ENCODE assay signal across 15 cellular contexts in genomic region chr16:74738134-74738541, GRCh38. TPM values are rescaled to one million over a fixed set of nuclear protein-coding genes. Genes with fewer than 3 reads are reported as not detected.
A peak's percentile ranks its signal among the peaks of the same experiment; 100 is the strongest.
DNase-seq lines count a peak whose midpoint lies in the region; ATAC-seq and TF ChIP-seq lines count a peak whose summit lies in the region.
"Had no signal": no experiment of that assay in that cellular context is flagged by ENCODE, and none has a peak within 500 bp of the region (broad histone marks: within the 10 kb centered on the region; RNA-seq: fewer than 3 reads in every experiment).

No MANE protein-coding gene starts in this region.

- H3K4me1 ChIP-seq in SK-N-SH (ENCODE audit: control insufficient read depth in 1 of 2, insufficient read depth in 2 of 2, low read depth in 1 of 2, low read length in 1 of 2) = peaks cover 0 to 14% of the 10 kb centered on the region in 2 experiments; a peak in 1 of 4 replicates
- H3K4me1 ChIP-seq: ascending aorta, heart left ventricle had no signal

- TF ChIP-seq CTCF in SK-N-SH (IDR thresholded peaks at IDR 0.05) (no peak), epithelial cell of esophagus (IDR thresholded peaks at IDR 0.05; ENCODE audit: insufficient read depth, low read depth, low read length, missing control alignments) (no peak)

- CTCF ChIA-PET in SK-N-SH (lab: Yijun Ruan, JAX) = interaction anchor here (0.7 to 2.5 kb wide), 7 partner anchors 10 to 373 kb away, joined by 3 to 9 read pairs (median 3); partner anchors contain the start of gene FA2H

- 31% methylated on average over 5 of the region's 9 CpGs for WGBS in SK-N-SH (ENCODE audit: low lambda C conversion rate)

- H3K4me1 Mint-ChIP-seq in stimulated activated effector memory CD8-positive, alpha-beta T cell treated with anti-CD3 and anti-CD28 coated beads, Interleukin-12 subunit alpha, Interleukin-12 subunit beta, amount 100 ng/mL, for 72 hours = peaks cover 6% of the 10 kb centered on the region

- H2AFZ ChIP-seq in SK-N-SH (ENCODE audit: low read depth) = no peak overlapping the region

- H3K4me3 ChIP-seq in SK-N-SH (ENCODE audit: low read depth in 2 of 2, low read length in 1 of 2) (no peak overlapping the region), epithelial cell of esophagus (ENCODE audit: low read length) (no peak overlapping the region)
- H3K4me3 ChIP-seq: ascending aorta, heart left ventricle, tibial nerve had no signal

- H3K9me3 ChIP-seq in SK-N-SH = no peaks in the 10 kb centered on the region
- H3K9me3 ChIP-seq: ascending aorta, heart left ventricle, tibial nerve had no signal

- H3F3A ChIP-seq in SK-N-SH (replicated peaks; ENCODE audit: insufficient read depth) = no peaks in the 10 kb centered on the region

- H3K36me3 Mint-ChIP-seq in stimulated activated effector memory CD8-positive, alpha-beta T cell treated with anti-CD3 and anti-CD28 coated beads, Interleukin-12 subunit alpha, Interleukin-12 subunit beta, amount 100 ng/mL, for 72 hours = no peaks in the 10 kb centered on the region
- H3K36me3 Mint-ChIP-seq: CD8-positive, alpha-beta T cell had no signal

- H3K27ac ChIP-seq in SK-N-SH (ENCODE audit: low read depth in 2 of 2, low read length in 1 of 2) = no peak overlapping the region
- H3K27ac ChIP-seq: ascending aorta, heart left ventricle had no signal

- no peak overlapping the region for H3K4me2 ChIP-seq in SK-N-SH

- no peak overlapping the region for H3K4me3 Mint-ChIP-seq in stimulated activated effector memory CD8-positive, alpha-beta T cell treated with anti-CD3 and anti-CD28 coated beads, Interleukin-12 subunit alpha, Interleukin-12 subunit beta, amount 100 ng/mL, for 72 hours
- H3K4me3 Mint-ChIP-seq: activated T-cell treated with anti-CD3 and anti-CD28 coated beads, Interleukin-2, amount 50 U/mL, for 24 hours; CD8-positive, alpha-beta T cell had no signal

- no peaks in the 10 kb centered on the region for H3K9me2 ChIP-seq in SK-N-SH

- no peak overlapping the region for H3K27ac Mint-ChIP-seq in stimulated activated effector memory CD8-positive, alpha-beta T cell treated with anti-CD3 and anti-CD28 coated beads, Interleukin-12 subunit alpha, Interleukin-12 subunit beta, amount 100 ng/mL, for 72 hours
- H3K27ac Mint-ChIP-seq: activated T-cell treated with anti-CD3 and anti-CD28 coated beads, Interleukin-2, amount 50 U/mL, for 24 hours; CD8-positive, alpha-beta T cell had no signal

- H3K9me3 Mint-ChIP-seq in stimulated activated effector memory CD8-positive, alpha-beta T cell treated with anti-CD3 and anti-CD28 coated beads, Interleukin-12 subunit alpha, Interleukin-12 subunit beta, amount 100 ng/mL, for 72 hours = no peaks in the 10 kb centered on the region
- H3K9me3 Mint-ChIP-seq: activated T-cell treated with anti-CD3 and anti-CD28 coated beads, Interleukin-2, amount 50 U/mL, for 24 hours; CD8-positive, alpha-beta T cell had no signal

- H3K9ac ChIP-seq in SK-N-SH = no peak overlapping the region

- no peak for TF ChIP-seq POLR2A in GM18505 (IDR thresholded peaks at IDR 0.05; ENCODE audit: borderline replicate concordance, extremely low read depth, insufficient read depth, insufficient read length)

- H3K79me2 ChIP-seq in SK-N-SH (ENCODE audit: insufficient read depth) = no peaks in the 10 kb centered on the region

- H3K36me3 ChIP-seq in SK-N-SH (replicated peaks in 1 of 2; ENCODE audit: control insufficient read depth in 1 of 2, insufficient read depth in 2 of 2, low read length in 1 of 2) = no peaks in the 10 kb centered on the region
- H3K36me3 ChIP-seq: ascending aorta, heart left ventricle, tibial nerve had no signal

- no peak for TF ChIP-seq EP300 in SK-N-SH (IDR thresholded peaks at IDR 0.05; ENCODE audit: borderline replicate concordance in 1 of 2, low read depth in 1 of 2, low read length in 1 of 2)

- H3K27me3 ChIP-seq in SK-N-SH (ENCODE audit: insufficient read depth) = no peaks in the 10 kb centered on the region
- H3K27me3 ChIP-seq: ascending aorta, tibial nerve had no signal

- POLR2A ChIA-PET in SK-N-SH (lab: Yijun Ruan, JAX) = no interaction called here

- no peak for TF ChIP-seq RAD21 in SK-N-SH (IDR thresholded peaks at IDR 0.05; ENCODE audit: low read length)

- H4K20me1 ChIP-seq in SK-N-SH (ENCODE audit: insufficient read depth) = no peaks in the 10 kb centered on the region

- peak; percentile 9 for ATAC-seq in stimulated activated effector memory CD8-positive, alpha-beta T cell treated with anti-CD3 and anti-CD28 coated beads, Interleukin-12 subunit alpha, Interleukin-12 subunit beta, amount 100 ng/mL, for 72 hours
- ATAC-seq in GM18505 (IDR thresholded peaks at IDR 0.05; ENCODE audit: unreplicated experiment) = no peak
- ATAC-seq: CD8-positive, alpha-beta T cell had no signal

- peak; percentile 61 for DNase-seq in HT-29 (ENCODE audit: low spot score)
- DNase-seq in SK-N-SH = peak; percentile 17
- DNase-seq in epithelial cell of esophagus (ENCODE audit: low read depth) = peak; percentile 68
- DNase-seq in stimulated activated effector memory CD8-positive, alpha-beta T cell treated with anti-CD3 and anti-CD28 coated beads, Interleukin-12 subunit alpha, Interleukin-12 subunit beta, amount 100 ng/mL, for 72 hours (ENCODE audit: low spot score in 2 of 2) = no peak
- DNase-seq in GM19240 (ENCODE audit: insufficient read length, low spot score) = no peak
- DNase-seq in NCI-H1092 (lab: John Stamatoyannopoulos, UW) = no peak
- no peak for DNase-seq in AG08395 (ENCODE audit: low spot score)
- DNase-seq: activated CD4-positive, CD25-positive, alpha-beta regulatory T cell; activated T-cell treated with anti-CD3 and anti-CD28 coated beads, Interleukin-2, amount 50 U/mL, for 24 hours; CD8-positive, alpha-beta T cell; heart left ventricle; NCI-H748 treated with DMSO at 0.1 percent for 48 hours had no signal

TF ChIP-seq in SK-N-SH, 30 proteins besides CTCF, POLR2A, EP300 and RAD21 (continues in another document):
- TF ChIP-seq, protein P1, sequence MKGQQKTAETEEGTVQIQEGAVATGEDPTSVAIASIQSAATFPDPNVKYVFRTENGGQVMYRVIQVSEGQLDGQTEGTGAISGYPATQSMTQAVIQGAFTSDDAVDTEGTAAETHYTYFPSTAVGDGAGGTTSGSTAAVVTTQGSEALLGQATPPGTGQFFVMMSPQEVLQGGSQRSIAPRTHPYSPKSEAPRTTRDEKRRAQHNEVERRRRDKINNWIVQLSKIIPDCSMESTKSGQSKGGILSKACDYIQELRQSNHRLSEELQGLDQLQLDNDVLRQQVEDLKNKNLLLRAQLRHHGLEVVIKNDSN (IDR thresholded peaks at IDR 0.05; ENCODE audit: borderline replicate concordance, low read depth) = no peak
- TF ChIP-seq NRF1 (IDR thresholded peaks at IDR 0.05; ENCODE audit: low read depth, low read length) (no peak), TAF1 (IDR thresholded peaks at IDR 0.05; ENCODE audit: borderline replicate concordance, low read depth, low read length) (no peak), NFIC (IDR thresholded peaks at IDR 0.05; ENCODE audit: borderline replicate concordance) (no peak), FOXM1 (IDR thresholded peaks at IDR 0.05; ENCODE audit: low read depth) (no peak), RFX5 (IDR thresholded peaks at IDR 0.05; ENCODE audit: low read length) (no peak), JUND (IDR thresholded peaks at IDR 0.05) (no peak), IRF3 (IDR thresholded peaks at IDR 0.05; ENCODE audit: low read depth, low read length) (no peak), MEF2A (IDR thresholded peaks at IDR 0.05; ENCODE audit: borderline replicate concordance, low read depth) (no peak), TEAD4 (IDR thresholded peaks at IDR 0.05; ENCODE audit: borderline replicate concordance, insufficient read depth) (no peak), RCOR1 (IDR thresholded peaks at IDR 0.05; ENCODE audit: low read length) (no peak), GATA2 (CRISPR knock-in tag; IDR thresholded peaks at IDR 0.05) (no peak), CHD2 (IDR thresholded peaks at IDR 0.05; ENCODE audit: low read length, partially characterized antibody) (no peak), ELF1 (IDR thresholded peaks at IDR 0.05) (no peak)
- TF ChIP-seq, protein P2, sequence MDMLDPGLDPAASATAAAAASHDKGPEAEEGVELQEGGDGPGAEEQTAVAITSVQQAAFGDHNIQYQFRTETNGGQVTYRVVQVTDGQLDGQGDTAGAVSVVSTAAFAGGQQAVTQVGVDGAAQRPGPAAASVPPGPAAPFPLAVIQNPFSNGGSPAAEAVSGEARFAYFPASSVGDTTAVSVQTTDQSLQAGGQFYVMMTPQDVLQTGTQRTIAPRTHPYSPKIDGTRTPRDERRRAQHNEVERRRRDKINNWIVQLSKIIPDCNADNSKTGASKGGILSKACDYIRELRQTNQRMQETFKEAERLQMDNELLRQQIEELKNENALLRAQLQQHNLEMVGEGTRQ (IDR thresholded peaks at IDR 0.05; ENCODE audit: borderline replicate concordance, low read depth, low read length) = no peak

RNA-seq across cellular contexts. Expression of gene FA2H, which starts 36.5 kb away (rescaled TPM):
- total RNA-seq in HT-29 (2014; rRNA removed; shearing (Covaris generic)) = 23.0 and 29.5 TPM in 2 replicates
- not detected in 2 replicates for polyA plus RNA-seq in SK-N-SH (2012; rRNA removed)
- polyA plus RNA-seq in SK-N-SH (2012; cell fraction: cytosol; rRNA removed) = not detected in 2 replicates
- polyA plus RNA-seq in SK-N-SH (2012; cell fraction: nucleus; rRNA removed) = not detected in 2 replicates
- total RNA-seq: ascending aorta; CD8-positive, alpha-beta T cell had no signal

RNA-seq across cellular contexts. Expression of gene MLKL, which starts 37.5 kb away (rescaled TPM):
- 19.3 and 27.5 TPM in 2 replicates for total RNA-seq in HT-29 (2014; rRNA removed; shearing (Covaris generic))
- polyA plus RNA-seq in SK-N-SH (2012; rRNA removed) = 3.1 and 3.6 TPM in 2 replicates
- 1.8 and 1.9 TPM in 2 replicates for polyA plus RNA-seq in SK-N-SH (2012; cell fraction: cytosol; rRNA removed)
- 8.1 and 8.4 TPM in 2 replicates for polyA plus RNA-seq in SK-N-SH (2012; cell fraction: nucleus; rRNA removed)

Comparison
In these comparisons a context has a peak if more than half of its experiments do, and no peak if none do; other contexts are left out.
1. DNase-seq: peak in HT-29 (single experiment), SK-N-SH (single experiment) and epithelial cell of esophagus (single experiment); none in stimulated activated effector memory CD8-positive, alpha-beta T cell treated with anti-CD3 and anti-CD28 coated beads, Interleukin-12 subunit alpha, Interleukin-12 subunit beta, amount 100 ng/mL, for 72 hours (0 of 2), GM19240 (single experiment), NCI-H1092 (single experiment) and AG08395 (single experiment).